ENCODE assay signal across 13 cellular contexts in the genomic region with DNA sequence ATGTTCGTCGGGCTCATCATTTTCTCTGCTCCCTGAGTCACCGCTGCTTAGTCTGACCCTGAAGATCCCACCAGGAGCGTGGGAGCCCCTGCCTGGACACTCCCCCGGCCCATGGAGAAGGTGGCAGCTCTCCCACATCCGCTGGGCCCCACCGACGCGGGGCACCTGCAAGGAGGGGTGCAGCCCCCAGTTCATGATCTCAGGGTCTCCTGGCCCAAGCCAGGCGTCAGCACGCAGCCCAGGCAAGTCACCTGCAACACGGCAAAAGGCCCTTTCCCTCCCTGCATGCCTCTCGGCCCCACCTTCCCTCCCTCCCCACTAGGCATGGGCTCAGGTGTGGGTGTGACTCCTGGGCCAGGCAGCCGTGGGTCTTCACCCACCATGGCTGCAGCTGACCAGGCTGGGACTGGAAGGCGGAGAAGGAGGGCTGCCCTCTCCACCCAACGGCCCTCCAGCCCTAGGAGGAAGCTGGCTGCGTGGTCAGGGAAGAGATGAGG. TPM values are rescaled to one million over a fixed set of nuclear protein-coding genes. Genes with fewer than 3 reads are reported as not detected.
A peak's percentile ranks its signal among the peaks of the same experiment; 100 is the strongest.
DNase-seq lines count a peak whose midpoint lies in the region; ATAC-seq and TF ChIP-seq lines count a peak whose summit lies in the region.
"Had no signal": no experiment of that assay in that cellular context is flagged by ENCODE, and none has a peak within 500 bp of the region (broad histone marks: within the 10 kb centered on the region; RNA-seq: fewer than 3 reads in every experiment).

No MANE protein-coding gene starts in this region.

- H2AK5ac ChIP-seq in H9 (ENCODE audit: insufficient read length, low read length) = no peak overlapping the region

- no peak overlapping the region for H4K8ac ChIP-seq in H9 (replicated peaks; ENCODE audit: insufficient read length, low read depth, low read length)

- H3K27ac Mint-ChIP-seq in H9 = no peak overlapping the region
- H3K27ac Mint-ChIP-seq in WTC11 = no peak overlapping the region
- H3K27ac Mint-ChIP-seq: B cell; CD4-positive, alpha-beta T cell had no signal

- no peaks in the 10 kb centered on the region for H3K79me2 ChIP-seq in H9 (ENCODE audit: insufficient read depth, low read length)
- H3K79me2 ChIP-seq in osteoblast (ENCODE audit: insufficient read depth, low read length) = no peaks in the 10 kb centered on the region

- no CpG with 5 or more reads among the region's 17 CpGs for WGBS in H9 (ENCODE audit: extremely low coverage, insufficient read length, low lambda C conversion rate)

- POLR2A ChIA-PET in WTC11 (lab: Charles Lee) = no interaction called here

- no peak overlapping the region for H2BK5ac ChIP-seq in H9 (ENCODE audit: insufficient read length, low read length)

- H4K5ac ChIP-seq in H9 (ENCODE audit: insufficient read length, low read depth, low read length) = no peak overlapping the region

- CTCF ChIA-PET in WTC11 (lab: Charles Lee) = interaction anchor here (1.0 to 1.9 kb wide), 7 partner anchors 10 to 555 kb away, joined by 3 to 8 read pairs (median 4); partner anchors contain the start of gene CHMP6

- no peak overlapping the region for H3K4me2 ChIP-seq in H9 (ENCODE audit: insufficient read depth, insufficient read length, low read length)
- no peak overlapping the region for H3K4me2 ChIP-seq in osteoblast (ENCODE audit: insufficient read depth, low read length)

- H3K9me3 Mint-ChIP-seq in H9 (no peaks in the 10 kb centered on the region; a peak in 1 of 5 replicates), WTC11 (peaks cover 3% of the 10 kb centered on the region)
- H3K9me3 Mint-ChIP-seq: CD4-positive, alpha-beta T cell had no signal

- no peak overlapping the region for H3T11ph ChIP-seq in H9 (ENCODE audit: low read length)

- H2BK12ac ChIP-seq in H9 (ENCODE audit: insufficient read length, low read depth, low read length) = no peak overlapping the region

- H3K27ac ChIP-seq in H9 (ENCODE audit: insufficient read length, low read depth, low read length) (no peak overlapping the region), osteoblast (ENCODE audit: low read depth, low read length) (no peak overlapping the region)

- H3K36me3 ChIP-seq in osteoblast (ENCODE audit: insufficient read depth, low read length) = no peaks in the 10 kb centered on the region
- H3K36me3 ChIP-seq: HAP-1 had no signal

- H2BK15ac ChIP-seq in H9 (ENCODE audit: low read depth, low read length) = no peak overlapping the region

- no peak overlapping the region for H3K23ac ChIP-seq in H9 (ENCODE audit: insufficient read length, low read depth, low read length)

- no peak overlapping the region for H3K56ac ChIP-seq in H9 (ENCODE audit: insufficient read length, low read depth, low read length)

- H3K4ac ChIP-seq in H9 (ENCODE audit: low read depth, low read length) = no peak overlapping the region

- H3K4me1 ChIP-seq in H9 (ENCODE audit: insufficient read depth, low read length) (no peaks in the 10 kb centered on the region; the same call in 1 of the 2 replicates), osteoblast (ENCODE audit: insufficient read depth, low read length) (peaks cover 10% of the 10 kb centered on the region)
- H3K4me1 ChIP-seq: HAP-1 had no signal

- no peak overlapping the region for H3K14ac ChIP-seq in H9 (ENCODE audit: insufficient read depth, low read length)

- no peak overlapping the region for H3K18ac ChIP-seq in H9 (ENCODE audit: insufficient read length, low read depth, low read length)

- ATAC-seq in WTC11 (no peak), left lobe of liver (peak; percentile 5), HG03460 (IDR thresholded peaks at IDR 0.05; ENCODE audit: unreplicated experiment) (no peak)

- no peak overlapping the region for H4K91ac ChIP-seq in H9 (ENCODE audit: insufficient read length, low read depth, low read length)

- H3K27me3 Mint-ChIP-seq in H9 (ENCODE audit: low read depth) (peaks cover 34% of the 10 kb centered on the region), WTC11 (ENCODE audit: low read depth) (no peaks in the 10 kb centered on the region; the same call in 1 of the 2 replicates)

- TF ChIP-seq CTCF in H9 (conservative IDR thresholded peaks at IDR 0.05) (no peak), WTC11 (IDR thresholded peaks at IDR 0.05) (no peak), osteoblast (IDR thresholded peaks at IDR 0.05; ENCODE audit: extremely low read depth, low read depth, low read length) (no peak)

- H3K4me3 ChIP-seq in osteoblast (ENCODE audit: insufficient read depth, low read length) = no peak overlapping the region

- H3K4me1 Mint-ChIP-seq in H9 = peaks cover 13 to 20% of the 10 kb centered on the region in 2 experiments
- H3K4me1 Mint-ChIP-seq in WTC11 = peaks cover 3% of the 10 kb centered on the region

- H3K27me3 ChIP-seq in H9 (ENCODE audit: insufficient read depth, low read length) = no peaks in the 10 kb centered on the region
- no peaks in the 10 kb centered on the region for H3K27me3 ChIP-seq in osteoblast (ENCODE audit: insufficient read depth, low read length)

- H3K79me1 ChIP-seq in H9 (ENCODE audit: insufficient read depth, low read depth, low read length, poor library complexity, severe bottlenecking) = no peaks in the 10 kb centered on the region

- H2BK120ac ChIP-seq in H9 (ENCODE audit: low read depth, low read length, poor library complexity, severe bottlenecking) = no peak overlapping the region

- peak overlapping the region; percentile 45 to 70; a peak in 4 of 5 replicates for H3K4me3 Mint-ChIP-seq in H9
- H3K4me3 Mint-ChIP-seq in WTC11 = peak overlapping the region; percentile 54
- H3K4me3 Mint-ChIP-seq: B cell; CD4-positive, alpha-beta T cell had no signal

- H2BK20ac ChIP-seq in H9 (ENCODE audit: low read depth, low read length, poor library complexity, severe bottlenecking) = no peak overlapping the region

- no peaks in the 10 kb centered on the region for H3K23me2 ChIP-seq in H9 (ENCODE audit: insufficient read length, low read depth, low read length, poor library complexity, severe bottlenecking)

- H3K36me3 Mint-ChIP-seq in H9 (ENCODE audit: insufficient read depth in 1 of 3, low read depth in 3 of 3) (no peaks in the 10 kb centered on the region), WTC11 (no peaks in the 10 kb centered on the region)

- no peak overlapping the region for H2AFZ ChIP-seq in H9 (ENCODE audit: low read length)
- H2AFZ ChIP-seq in osteoblast (ENCODE audit: low read length) = no peak overlapping the region

- DNase-seq in H9 = no peak
- no peak for DNase-seq in WTC11 (ENCODE audit: low spot score)
- no peak for DNase-seq in left lobe of liver (ENCODE audit: low spot score)
- DNase-seq in osteoblast (ENCODE audit: insufficient read length, low spot score, missing footprints) = peak; percentile 17
- no peak for DNase-seq in NCI-H446 treated with DMSO at 0.1 percent for 48 hours (lab: John Stamatoyannopoulos, UW)
- DNase-seq in activated CD8-positive, alpha-beta memory T cell treated with anti-CD3 and anti-CD28 coated beads, Interleukin-2, amount 50 U/mL, for 4 hours = no peak
- DNase-seq: KG1, NCI-H1048, NCI-H146 had no signal

- H4K20me1 ChIP-seq in H9 (ENCODE audit: control insufficient read depth, insufficient read depth, insufficient read length) (no peaks in the 10 kb centered on the region), osteoblast (ENCODE audit: insufficient read depth, low read length) (no peaks in the 10 kb centered on the region)

- no peak overlapping the region for H3K9ac ChIP-seq in H9 (ENCODE audit: extremely low read depth, insufficient read length, low read length)

- H3K9me3 ChIP-seq in H9 (ENCODE audit: control insufficient read depth, low read depth, low read length) (no peaks in the 10 kb centered on the region), osteoblast (ENCODE audit: low read depth, low read length) (no peaks in the 10 kb centered on the region)
- H3K9me3 ChIP-seq: HAP-1 had no signal

TF ChIP-seq in WTC11, 78 proteins besides CTCF, POLR2A, EP300 and RAD21 (continues in another document):
- TF ChIP-seq ZNF512 (CRISPR knock-in tag; IDR thresholded peaks at IDR 0.05; ENCODE audit: borderline replicate concordance) = no peak
- TF ChIP-seq TEAD1 (CRISPR knock-in tag; IDR thresholded peaks at IDR 0.05) = no peak
- no peak for TF ChIP-seq MYBL2 (CRISPR knock-in tag; IDR thresholded peaks at IDR 0.05)
- TF ChIP-seq, protein P1, sequence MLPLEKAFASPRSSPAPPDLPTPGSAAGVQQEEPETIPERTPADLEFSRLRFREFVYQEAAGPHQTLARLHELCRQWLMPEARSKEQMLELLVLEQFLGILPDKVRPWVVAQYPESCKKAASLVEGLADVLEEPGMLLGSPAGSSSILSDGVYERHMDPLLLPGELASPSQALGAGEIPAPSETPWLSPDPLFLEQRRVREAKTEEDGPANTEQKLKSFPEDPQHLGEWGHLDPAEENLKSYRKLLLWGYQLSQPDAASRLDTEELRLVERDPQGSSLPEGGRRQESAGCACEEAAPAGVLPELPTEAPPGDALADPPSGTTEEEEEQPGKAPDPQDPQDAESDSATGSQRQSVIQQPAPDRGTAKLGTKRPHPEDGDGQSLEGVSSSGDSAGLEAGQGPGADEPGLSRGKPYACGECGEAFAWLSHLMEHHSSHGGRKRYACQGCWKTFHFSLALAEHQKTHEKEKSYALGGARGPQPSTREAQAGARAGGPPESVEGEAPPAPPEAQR (CRISPR knock-in tag; IDR thresholded peaks at IDR 0.05) = no peak
- TF ChIP-seq ZNF423 (CRISPR knock-in tag; IDR thresholded peaks at IDR 0.05) = no peak
- no peak for TF ChIP-seq FOXJ3 (CRISPR knock-in tag; IDR thresholded peaks at IDR 0.05; ENCODE audit: borderline replicate concordance)

RNA-seq across cellular contexts. Expression of gene CHMP6, which starts 9.7 kb away (rescaled TPM):
- total RNA-seq in H9 (2021) (23.4 and 25.0 TPM in 2 replicates), WTC11 (2021) (15.0 to 23.1 TPM (median 19.6 TPM) in 3 replicates), left lobe of liver (16.5 TPM), osteoblast (21.4 and 21.8 TPM in 2 replicates)

RNA-seq across cellular contexts. Expression of gene BAIAP2, which starts 53.0 kb away (rescaled TPM):
- total RNA-seq in H9 (2021) (26.7 and 27.8 TPM in 2 replicates), WTC11 (2021) (16.9 to 20.7 TPM (median 18.4 TPM) in 3 replicates), left lobe of liver (101 TPM), osteoblast (15.6 and 19.4 TPM in 2 replicates)
